10 cellular contexts compared by ENCODE assay signal in genomic region chr2:188295067-188295685, GRCh38. TPM values are rescaled to one million over a fixed set of nuclear protein-coding genes. Genes with fewer than 3 reads are reported as not detected.
DNase-seq lines count a peak whose midpoint lies in the region; ATAC-seq, FAIRE-seq and TF ChIP-seq lines count a peak whose summit lies in the region.
"Had no signal": no experiment of that assay in that cellular context is flagged by ENCODE, and none has a peak within 500 bp of the region (broad histone marks: within the 10 kb centered on the region; RNA-seq: fewer than 3 reads in every experiment).

No MANE protein-coding gene starts in this region.

- H3K9ac ChIP-seq in mesendoderm (ENCODE audit: low read length) = peak overlapping the region; percentile 10

- H3K27me3 ChIP-seq in mesendoderm (ENCODE audit: insufficient read depth, low read length, poor library complexity) = no peaks in the 10 kb centered on the region
- H3K27me3 ChIP-seq in uterus = no peaks in the 10 kb centered on the region
- H3K27me3 ChIP-seq: body of pancreas had no signal

- peaks cover 43% of the 10 kb centered on the region for H3K79me2 ChIP-seq in mesendoderm (ENCODE audit: control insufficient read depth, insufficient read depth, low read length)

- peak; percentile 41 for FAIRE-seq in colon (lab: Jason Lieb, UNC)

- no peak overlapping the region for H2AK5ac ChIP-seq in mesendoderm (ENCODE audit: low read length)

- H3K4ac ChIP-seq in mesendoderm (ENCODE audit: low read depth, low read length) = no peak overlapping the region

- H3K4me2 ChIP-seq in mesendoderm (ENCODE audit: low read length) = no peak overlapping the region

- H4K8ac ChIP-seq in mesendoderm (ENCODE audit: low read depth, low read length) = no peak overlapping the region

- H4K5ac ChIP-seq in mesendoderm (ENCODE audit: low read length) = no peak overlapping the region

- H3K4me1 ChIP-seq in mesendoderm (ENCODE audit: control insufficient read depth, low read depth, low read length) (no peaks in the 10 kb centered on the region), uterus (peaks cover 0 to 11% of the 10 kb centered on the region in 2 donors)

- TF ChIP-seq POLR2A in uterus (IDR thresholded peaks at IDR 0.05) = no peak

- H3K18ac ChIP-seq in mesendoderm (ENCODE audit: low read length) = no peak overlapping the region

- H3K23ac ChIP-seq in mesendoderm (ENCODE audit: low read length) = no peak overlapping the region

- no peaks in the 10 kb centered on the region for H3K79me1 ChIP-seq in mesendoderm (ENCODE audit: low read length)

- intact Hi-C loops in uterus (cut with DNase I; ENCODE audit: low total_unique reads) (no loop called here), Right ventricle myocardium superior (cut with DNase I) (no loop called here)

- H3K4me3 ChIP-seq in mesendoderm (ENCODE audit: low read length) = no peak overlapping the region
- H3K4me3 ChIP-seq in uterus = peak overlapping the region in 1 of 2 donors; percentile 76
- H3K4me3 ChIP-seq: body of pancreas had no signal

- DNase-seq in SHP77 treated with DMSO at 0.1 percent for 48 hours (lab: John Stamatoyannopoulos, UW) (peak; percentile 41), SHP77 (lab: John Stamatoyannopoulos, UW) (no peak), mesendoderm (no peak), uterus (no peak), Right ventricle myocardium superior (no peak), iPS-NIHi11 (ENCODE audit: low spot score) (no peak), cerebellar cortex (ENCODE audit: low spot score) (no peak)
- DNase-seq: body of pancreas had no signal

- ATAC-seq in Right ventricle myocardium superior (ENCODE audit: poor library complexity) = no peak
- ATAC-seq: body of pancreas had no signal

- no peaks in the 10 kb centered on the region for H3K36me3 ChIP-seq in mesendoderm (ENCODE audit: control insufficient read depth, insufficient read depth, low read length)
- H3K36me3 ChIP-seq in uterus = no peaks in the 10 kb centered on the region

- H3K27ac ChIP-seq in mesendoderm (ENCODE audit: low read depth, low read length) = no peak overlapping the region
- H3K27ac ChIP-seq in uterus = peak overlapping the region; percentile 98 to 99

- no peak overlapping the region for H2BK15ac ChIP-seq in mesendoderm (replicated peaks; ENCODE audit: low read depth)

- no peak overlapping the region for H2BK5ac ChIP-seq in mesendoderm (ENCODE audit: low read length)

- H3K56ac ChIP-seq in mesendoderm (ENCODE audit: low read length) = no peak overlapping the region

- H3K9me3 ChIP-seq in uterus = no peaks in the 10 kb centered on the region
- H3K9me3 ChIP-seq: body of pancreas had no signal

- no peak overlapping the region for H2BK120ac ChIP-seq in mesendoderm (ENCODE audit: low read depth, low read length)

- no CpG with 5 or more reads among the region's 3 CpGs for WGBS in mesendoderm (ENCODE audit: extremely low coverage, insufficient coverage, low lambda C conversion rate)

- no peak for TF ChIP-seq CTCF in uterus (IDR thresholded peaks at IDR 0.05)

RNA-seq across cellular contexts. Expression of gene GULP1, which starts 3.5 kb away (rescaled TPM):
- 69.6 TPM for polyA plus RNA-seq in mesendoderm (2013, experiment 1 of 2)
- 72.0 TPM for polyA plus RNA-seq in mesendoderm (2013, experiment 2 of 2)
- total RNA-seq in uterus (100 to 1,000 TPM in 2 of 4 donors, 10 to 100 TPM in 2; 14.3 to 128 (median 95.7) TPM), Right ventricle myocardium superior (4.6 TPM)
- total RNA-seq: OCI-LY7 had no signal
